Comparison of ENCODE assay signal across 13 cellular contexts in the genomic region with DNA sequence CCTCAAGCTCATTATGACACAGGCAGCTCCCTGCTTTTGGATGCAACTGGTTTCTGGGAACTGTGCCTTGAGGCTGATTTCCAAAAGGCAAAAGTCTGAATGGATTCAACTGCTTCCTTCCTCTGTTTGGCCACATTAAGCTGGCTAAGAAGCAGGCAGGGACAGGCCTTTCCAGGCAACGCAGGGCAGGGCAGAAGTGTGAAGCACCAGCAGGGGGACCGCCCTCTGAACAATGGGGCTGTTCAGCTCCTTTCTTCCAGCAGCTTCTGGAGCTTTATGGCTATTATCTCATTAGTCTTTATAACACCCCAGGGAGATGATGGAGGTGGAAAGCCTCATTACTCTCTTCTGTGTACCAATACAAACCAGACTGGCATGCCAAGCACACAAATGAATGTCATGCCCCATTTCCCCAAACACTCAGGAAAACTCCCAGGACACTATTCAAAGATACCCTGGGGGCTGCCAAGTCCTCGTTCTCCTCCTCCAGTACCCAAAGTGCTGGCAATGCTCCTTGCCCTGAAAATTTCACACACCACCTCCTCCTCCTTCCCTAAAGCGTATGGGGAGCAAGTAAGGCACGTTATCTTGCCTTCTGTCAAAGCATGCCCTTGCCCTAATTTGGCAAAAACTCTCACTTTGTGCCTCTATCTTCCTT. TPM values are rescaled to one million over a fixed set of nuclear protein-coding genes. Genes with fewer than 3 reads are reported as not detected.
A peak's percentile ranks its signal among the peaks of the same experiment; 100 is the strongest.
DNase-seq lines count a peak whose midpoint lies in the region; ATAC-seq, FAIRE-seq and TF ChIP-seq lines count a peak whose summit lies in the region.
"Had no signal": no experiment of that assay in that cellular context is flagged by ENCODE, and none has a peak within 500 bp of the region (broad histone marks: within the 10 kb centered on the region; RNA-seq: fewer than 3 reads in every experiment).

No MANE protein-coding gene starts in this region.

- no peak overlapping the region for H3K9ac ChIP-seq in endothelial cell of umbilical vein (replicated peaks; ENCODE audit: extremely low read depth, insufficient read depth, low read length)

- H4K20me1 ChIP-seq in endothelial cell of umbilical vein (replicated peaks; ENCODE audit: control insufficient read depth, extremely low read depth, insufficient read depth, low read length) = no peaks in the 10 kb centered on the region

- H3K4me1 ChIP-seq in A673 (ENCODE audit: insufficient read depth, low read length, poor library complexity, severe bottlenecking) (peaks cover 17% of the 10 kb centered on the region), endothelial cell of umbilical vein (ENCODE audit: control insufficient read depth, extremely low read depth, insufficient read depth, low read length) (no peaks in the 10 kb centered on the region)

- ATAC-seq in T-cell (replicated peaks in 1 of 4) (no peak), GM18517 (IDR thresholded peaks at IDR 0.05; ENCODE audit: unreplicated experiment) (no peak), GM18909 (IDR thresholded peaks at IDR 0.05; ENCODE audit: poor library complexity, unreplicated experiment) (no peak)
- ATAC-seq: PC-3 had no signal

- H3K36me3 ChIP-seq in A673 (ENCODE audit: insufficient read depth, low read length, poor library complexity, severe bottlenecking) (peaks cover 58% of the 10 kb centered on the region), endothelial cell of umbilical vein (ENCODE audit: control insufficient read depth in 2 of 2, extremely low read depth in 1 of 2, insufficient read depth in 2 of 2, low read length in 2 of 2) (peaks cover 20 to 47% of the 10 kb centered on the region in 2 experiments)

- POLR2A ChIA-PET in A673 (lab: Charles Lee; ENCODE audit: low non-redundant PET) = no interaction called here
- POLR2A ChIA-PET in endothelial cell of umbilical vein (lab: Charles Lee) = interaction anchor here (0.6 to 2.2 kb wide), 2 partner anchors 134 to 139 kb away, joined by 3 to 9 read pairs; partner anchors contain the start of gene SMTN
- POLR2A ChIA-PET in T-cell (lab: Charles Lee) = interaction anchor here in 1 of 2 donors (0.8 kb wide), 1 partner anchor 21 kb away, joined by 3 read pairs; the partner anchor contains the start of gene MORC2

- H3K27me3 ChIP-seq in A673 (replicated peaks; ENCODE audit: insufficient read depth, low read depth, low read length, poor library complexity) (no peaks in the 10 kb centered on the region), endothelial cell of umbilical vein (ENCODE audit: control insufficient read depth in 2 of 2, insufficient read depth in 2 of 2, low read length in 2 of 2) (no peaks in the 10 kb centered on the region)

- H3K79me2 ChIP-seq in endothelial cell of umbilical vein (ENCODE audit: control insufficient read depth, insufficient read depth, low read length) = no peaks in the 10 kb centered on the region

- no peak overlapping the region for H3K4me2 ChIP-seq in endothelial cell of umbilical vein (ENCODE audit: insufficient read depth, low read length)

- no TSS peak for BruUV-seq in A673 (replicated peaks; lab: Mats Ljungman, UMichigan)
- BruUV-seq in endothelial cell of umbilical vein (replicated peaks; lab: Mats Ljungman, UMichigan) = no TSS peak

- no peaks in the 10 kb centered on the region for H3K9me3 ChIP-seq in A673 (ENCODE audit: low read depth, low read length, poor library complexity, severe bottlenecking)
- H3K9me3 ChIP-seq in endothelial cell of umbilical vein (replicated peaks; ENCODE audit: control insufficient read depth, insufficient read depth, low read length) = no peaks in the 10 kb centered on the region

- intact Hi-C loops in A673 (cut with micrococcal nuclease; ENCODE audit: unreplicated experiment) = no loop called here
- intact Hi-C loops in endothelial cell of umbilical vein (cut with micrococcal nuclease) = loop anchor here (1.0 to 5.0 kb wide), 2 partner anchors 202 to 285 kb away; no protein-coding TSS in a partner anchor

- H3K4me3 Mint-ChIP-seq in T-cell = no peak overlapping the region
- H3K4me3 Mint-ChIP-seq: central memory CD8-positive, alpha-beta T cell had no signal

- H3K27me3 Mint-ChIP-seq in T-cell = no peaks in the 10 kb centered on the region
- H3K27me3 Mint-ChIP-seq: central memory CD8-positive, alpha-beta T cell had no signal

- peaks cover 56% of the 10 kb centered on the region for H3K36me3 Mint-ChIP-seq in T-cell

- H3K27ac Mint-ChIP-seq in T-cell = no peak overlapping the region

- TF ChIP-seq POLR2A in endothelial cell of umbilical vein (IDR thresholded peaks at IDR 0.05; ENCODE audit: low read depth, low read length) = no peak

- H3K4me1 Mint-ChIP-seq in T-cell = peaks cover 59 to 68% (median 66%) of the 10 kb centered on the region in 3 donors

- H3K9me1 ChIP-seq in endothelial cell of umbilical vein (replicated peaks; ENCODE audit: control insufficient read depth, extremely low read depth, insufficient read depth, low read length) = no peaks in the 10 kb centered on the region

- dilution Hi-C loops in endothelial cell of umbilical vein (cut with MboI; ENCODE audit: extremely low pct_ligation_motif_present, low sequenced_read_pairs) = no loop called here

- H3K9me3 Mint-ChIP-seq in T-cell = no peaks in the 10 kb centered on the region
- H3K9me3 Mint-ChIP-seq: central memory CD8-positive, alpha-beta T cell had no signal

- 0 out of 2 replicates have a peak, but pooled peaks have one; percentile 18 for TF ChIP-seq CTCF in A673 (conservative IDR thresholded peaks at IDR 0.05; ENCODE audit: low read depth, low read length)
- peak in 1 of 2 donors; percentile 34 for TF ChIP-seq CTCF in endothelial cell of umbilical vein (IDR thresholded peaks at IDR 0.05; ENCODE audit: extremely low read depth in 1 of 2, insufficient read depth in 1 of 2, low read depth in 1 of 2, low read length in 2 of 2)

- DNase-seq in A673 (ENCODE audit: low spot score) = peak; percentile 95
- peak; percentile 34 for DNase-seq in NCI-H2171 (lab: John Stamatoyannopoulos, UW)
- DNase-seq in endothelial cell of umbilical vein (ENCODE audit: low read depth, low spot score) = peak; percentile 12
- peak; percentile 39 for DNase-seq in middle frontal gyrus (ENCODE audit: extremely low spot score, low spot score)
- DNase-seq in T-cell = no peak
- DNase-seq in DMS 273 treated with DMSO at 0.1 percent for 48 hours (lab: John Stamatoyannopoulos, UW) = no peak
- DNase-seq: stimulated activated CD4-positive, alpha-beta T cell treated with anti-CD3 and anti-CD28 coated beads, Interleukin-2, amount 100 ng/mL, for 48 hours had no signal

- no peak for FAIRE-seq in endothelial cell of umbilical vein (lab: Jason Lieb, UNC)
- FAIRE-seq: GM12878 had no signal

- no peak overlapping the region for H2AFZ ChIP-seq in endothelial cell of umbilical vein (ENCODE audit: low read depth, low read length)

- H3K4me3 ChIP-seq in A673 (ENCODE audit: low read depth, low read length, poor library complexity, severe bottlenecking) (no peak overlapping the region), endothelial cell of umbilical vein (replicated peaks in 1 of 3; ENCODE audit: insufficient read depth in 1 of 3, low read depth in 1 of 3, low read length in 3 of 3) (no peak overlapping the region)
- H3K4me3 ChIP-seq: GM12878, lung had no signal

- CTCF ChIA-PET in A673 (lab: Charles Lee) (interaction anchor here (0.6 to 1.2 kb wide), 3 partner anchors 138 to 929 kb away, joined by 3 to 12 read pairs (median 5); partner anchors contain the start of gene SELENOM), endothelial cell of umbilical vein (lab: Charles Lee) (interaction anchor here (0.7 to 3.6 kb wide), 17 partner anchors 16 to 325 kb away, joined by 3 to 150 read pairs (median 7); partner anchors contain the start of genes MORC2, SELENOM, SMTN and TUG1), T-cell (lab: Charles Lee) (interaction anchor here (0.9 to 2.2 kb wide), 4 partner anchors 8 to 138 kb away, joined by 3 to 6 read pairs (median 4); no protein-coding TSS in a partner anchor)

- H3K27ac ChIP-seq in A673 (ENCODE audit: low read depth, low read length, poor library complexity, severe bottlenecking) = no peak overlapping the region
- no peak overlapping the region for H3K27ac ChIP-seq in endothelial cell of umbilical vein (ENCODE audit: insufficient read depth, low read depth, low read length)

TF ChIP-seq in endothelial cell of umbilical vein, 7 proteins besides CTCF, POLR2A, EP300 and RAD21 (continues in another document):
- TF ChIP-seq JUN (IDR thresholded peaks at IDR 0.05; ENCODE audit: borderline replicate concordance, insufficient read depth, insufficient read length, low read depth) = no peak
- TF ChIP-seq EZH2 (IDR thresholded peaks at IDR 0.05; ENCODE audit: borderline replicate concordance, low read depth, low read length, severe bottlenecking) = no peak
- TF ChIP-seq, protein P1, sequence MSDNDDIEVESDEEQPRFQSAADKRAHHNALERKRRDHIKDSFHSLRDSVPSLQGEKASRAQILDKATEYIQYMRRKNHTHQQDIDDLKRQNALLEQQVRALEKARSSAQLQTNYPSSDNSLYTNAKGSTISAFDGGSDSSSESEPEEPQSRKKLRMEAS (IDR thresholded peaks at IDR 0.05; ENCODE audit: insufficient read depth, insufficient read length) = no peak
- TF ChIP-seq MYC (IDR thresholded peaks at IDR 0.05; ENCODE audit: low read depth, low read length) = no peak
- no peak for TF ChIP-seq GATA2 (IDR thresholded peaks at IDR 0.05; ENCODE audit: insufficient read depth, insufficient read length, low read depth, low read length)

RNA-seq across cellular contexts. Expression of gene MORC2, which starts 21.3 kb away (rescaled TPM):
- total RNA-seq in A673 (2021) = 54.3 and 60.3 TPM in 2 replicates
- total RNA-seq in endothelial cell of umbilical vein = 34.7 and 38.1 TPM in 2 replicates
- polyA plus RNA-seq in endothelial cell of umbilical vein = 11.1 and 11.6 TPM in 2 replicates
- polyA plus RNA-seq in endothelial cell of umbilical vein (2011; cell fraction: cytosol; rRNA removed) = 11.7 and 14.8 TPM in 2 replicates
- polyA plus RNA-seq in endothelial cell of umbilical vein (2011; cell fraction: nucleus; rRNA removed) = 38.9 and 43.3 TPM in 2 replicates
- polyA plus RNA-seq in endothelial cell of umbilical vein (2012) = 23.9 and 25.3 TPM in 2 replicates
- polyA minus RNA-seq in endothelial cell of umbilical vein = 32.7 and 38.7 TPM in 2 replicates
- polyA minus RNA-seq in endothelial cell of umbilical vein (2011; cell fraction: cytosol; rRNA and poly(A)+ RNA removed) = 15.1 TPM
- polyA minus RNA-seq in endothelial cell of umbilical vein (2011; cell fraction: nucleus; rRNA and poly(A)+ RNA removed) = 20.9 and 21.0 TPM in 2 replicates
- total RNA-seq in T-cell = 10 to 100 TPM; 33.6 to 49.1 (median 45.4) TPM

RNA-seq across cellular contexts. Expression of gene TUG1, which starts 21.8 kb away (rescaled TPM):
- total RNA-seq in A673 (2021) (65.8 and 70.0 TPM in 2 replicates), endothelial cell of umbilical vein (76.8 and 85.9 TPM in 2 replicates), T-cell (100 to 1,000 TPM in 2 of 5 donors, 10 to 100 TPM in 3; 92.6 to 115 (median 94.8) TPM)
- polyA plus RNA-seq in endothelial cell of umbilical vein = 70.1 and 77.1 TPM in 2 replicates
- polyA plus RNA-seq in endothelial cell of umbilical vein (2011; cell fraction: cytosol; rRNA removed) = 47.4 and 55.7 TPM in 2 replicates
- polyA plus RNA-seq in endothelial cell of umbilical vein (2011; cell fraction: nucleus; rRNA removed) = 271 and 294 TPM in 2 replicates
- 49.6 and 62.6 TPM in 2 replicates for polyA plus RNA-seq in endothelial cell of umbilical vein (2012)
- 116 and 127 TPM in 2 replicates for polyA minus RNA-seq in endothelial cell of umbilical vein
- 27.3 TPM for polyA minus RNA-seq in endothelial cell of umbilical vein (2011; cell fraction: cytosol; rRNA and poly(A)+ RNA removed)
- 90.6 and 154 TPM in 2 replicates for polyA minus RNA-seq in endothelial cell of umbilical vein (2011; cell fraction: nucleus; rRNA and poly(A)+ RNA removed)

Comparison
In these comparisons a context has a peak if more than half of its experiments do, and no peak if none do; other contexts are left out.
1. DNase-seq: peak in A673 (single experiment), NCI-H2171 (single experiment), endothelial cell of umbilical vein (single experiment) and middle frontal gyrus (single experiment); none in T-cell (0 of 34) and DMS 273 treated with DMSO at 0.1 percent for 48 hours (single experiment).